Comparison of ENCODE assay signal across 13 cellular contexts in the genomic region with DNA sequence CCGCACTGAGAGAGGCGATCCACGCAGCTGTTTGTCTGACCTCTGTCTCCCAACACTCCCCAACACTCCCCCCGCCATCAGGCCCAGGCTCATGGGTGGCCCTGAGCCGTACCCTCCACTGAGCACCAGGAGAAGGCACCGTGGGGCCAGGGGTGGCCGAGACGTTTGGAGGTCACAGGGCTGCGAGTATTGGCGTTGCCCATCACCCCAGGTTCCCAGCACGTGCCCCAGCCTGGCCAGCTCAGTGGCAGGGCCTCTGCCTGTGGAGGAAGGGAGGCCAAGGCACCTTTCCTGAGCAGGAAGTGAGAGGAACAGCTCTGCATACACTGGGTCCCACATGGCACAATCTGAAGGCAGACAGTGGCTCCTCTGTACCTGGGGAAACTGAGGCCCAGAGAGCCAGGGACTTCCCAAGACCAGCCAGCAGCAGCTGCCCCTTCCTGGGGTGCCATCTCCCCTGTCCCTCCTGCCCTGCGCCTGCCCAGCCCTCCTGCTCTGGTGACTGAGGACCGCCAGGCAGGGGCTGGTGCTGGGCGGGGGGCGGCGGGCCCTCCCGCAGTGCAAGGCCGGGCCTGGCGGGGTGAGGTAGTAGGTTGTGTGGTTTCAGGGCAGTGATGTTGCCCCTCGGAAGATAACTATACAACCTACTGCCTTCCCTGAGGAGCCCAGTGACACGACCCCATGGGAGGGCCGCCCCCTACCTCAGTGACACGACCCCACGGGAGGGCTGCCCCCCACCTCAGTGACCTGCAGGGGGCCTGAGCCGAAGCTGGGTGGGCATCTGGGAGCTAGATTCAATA. TPM values are rescaled to one million over a fixed set of nuclear protein-coding genes. Genes with fewer than 3 reads are reported as not detected.
A peak's percentile ranks its signal among the peaks of the same experiment; 100 is the strongest.
DNase-seq lines count a peak whose midpoint lies in the region; ATAC-seq and TF ChIP-seq lines count a peak whose summit lies in the region.
"Had no signal": no experiment of that assay in that cellular context is flagged by ENCODE, and none has a peak within 500 bp of the region (broad histone marks: within the 10 kb centered on the region; RNA-seq: fewer than 3 reads in every experiment).

No MANE protein-coding gene starts in this region.

- H3K27ac ChIP-seq in colonic mucosa (peak overlapping the region; percentile 17), neuronal stem cell (replicated peaks; ENCODE audit: low read length) (no peak overlapping the region), thyroid gland (peak overlapping the region in 2 of 3 donors; percentile 49 to 69)

- H3K4me2 ChIP-seq in neuronal stem cell (ENCODE audit: insufficient read depth, low read length, poor library complexity, severe bottlenecking), result no peak overlapping the region

- no peak overlapping the region for H3K14ac ChIP-seq in neuronal stem cell (ENCODE audit: low read length)

- no peak overlapping the region for H4K91ac ChIP-seq in neuronal stem cell (ENCODE audit: low read depth, low read length, poor library complexity)

- CTCF ChIA-PET in Caco-2 (lab: Charles Lee), result interaction anchor here (0.6 to 4.9 kb wide), 3 partner anchors 88 to 108 kb away, joined by 3 to 97 read pairs (median 4); no protein-coding TSS in a partner anchor

- H2BK15ac ChIP-seq in neuronal stem cell (ENCODE audit: low read length), result no peak overlapping the region

- H3K9me3 Mint-ChIP-seq in activated T-helper 2 cell treated with anti-CD3 and anti-CD28 coated beads, Interferon-gamma antibody, Interleukin-2, Interleukin-4, amounts not matched to agents 10 μg/mL and 5 μg/mL and 100 μg/mL, durations not matched to agents 14 hours and 24 hours and 36 hours, result no peaks in the 10 kb centered on the region
- no peaks in the 10 kb centered on the region for H3K9me3 Mint-ChIP-seq in Caco-2 (ENCODE audit: unreplicated experiment)
- H3K9me3 Mint-ChIP-seq: CD14-positive monocyte, neural crest cell had no signal

- no peak overlapping the region for H2AFZ ChIP-seq in neuronal stem cell (ENCODE audit: low read length)

- no peak for ATAC-seq in GM21381 (IDR thresholded peaks at IDR 0.05; ENCODE audit: unreplicated experiment)

- POLR2A ChIA-PET in Caco-2 (lab: Charles Lee), result no interaction called here

- intact Hi-C loops in colonic mucosa (cut with DNase I) (no loop called here), thyroid gland (cut with DNase I) (loop anchor here (10.0 kb wide), 1 partner anchor 529 kb away; no protein-coding TSS in a partner anchor), Caco-2 (cut with micrococcal nuclease; ENCODE audit: unreplicated experiment) (loop anchor here (5.0 kb wide), 1 partner anchor 41 kb away; no protein-coding TSS in a partner anchor)
- intact Hi-C loops in activated T-helper 2 cell treated with anti-CD3 and anti-CD28 coated beads, Interferon-gamma antibody, Interleukin-2, Interleukin-4, amounts not matched to agents 10 μg/mL and 5 μg/mL and 100 μg/mL, durations not matched to agents 14 hours and 24 hours and 36 hours (cut with micrococcal nuclease), result no loop called here

- H3K4me3 Mint-ChIP-seq in activated T-helper 2 cell treated with anti-CD3 and anti-CD28 coated beads, Interferon-gamma antibody, Interleukin-2, Interleukin-4, amounts not matched to agents 10 μg/mL and 5 μg/mL and 100 μg/mL, durations not matched to agents 14 hours and 24 hours and 36 hours (ENCODE audit: low read depth), result no peak overlapping the region
- H3K4me3 Mint-ChIP-seq in Caco-2 (ENCODE audit: unreplicated experiment), result no peak overlapping the region
- H3K4me3 Mint-ChIP-seq: CD14-positive monocyte, neural crest cell had no signal

- H2BK12ac ChIP-seq in neuronal stem cell (ENCODE audit: low read length), result no peak overlapping the region

- H3K36me3 ChIP-seq in colonic mucosa (no peaks in the 10 kb centered on the region), neuronal stem cell (replicated peaks in 1 of 2; ENCODE audit: control insufficient read depth in 2 of 2, insufficient read depth in 2 of 2, low read length in 2 of 2) (no peaks in the 10 kb centered on the region), thyroid gland (peaks cover 21 to 23% of the 10 kb centered on the region in 2 donors), Caco-2 (ENCODE audit: control insufficient read depth, insufficient read depth, low read length) (no peaks in the 10 kb centered on the region)

- H3K9ac ChIP-seq in colonic mucosa (ENCODE audit: low read depth in 2 of 2, low read length in 2 of 2) (no peak overlapping the region), neuronal stem cell (ENCODE audit: low read depth, low read length, poor library complexity) (no peak overlapping the region)

- no peaks in the 10 kb centered on the region for H3K4me1 ChIP-seq in colonic mucosa
- peaks cover 7 to 9% of the 10 kb centered on the region in 2 donors for H3K4me1 ChIP-seq in neuronal stem cell (ENCODE audit: control insufficient read depth in 2 of 2, insufficient read depth in 1 of 2, low read depth in 1 of 2, low read length in 2 of 2)
- H3K4me1 ChIP-seq in thyroid gland, result peaks cover 16 to 49% of the 10 kb centered on the region in 2 donors
- peaks cover 36% of the 10 kb centered on the region for H3K4me1 ChIP-seq in Caco-2

- H3K4ac ChIP-seq in neuronal stem cell (ENCODE audit: low read length), result no peak overlapping the region

- WGBS in neuronal stem cell (ENCODE audit: extremely low coverage in 2 of 2, insufficient read length in 2 of 2, insufficient replicate concordance in 1 of 2), 2 donors, result no CpG with 5 or more reads among the region's 25 CpGs
- WGBS in thyroid gland, 2 donors, result 76 to 78% methylated on average over 3 to 12 of the region's 25 CpGs

- no peaks in the 10 kb centered on the region for H3K4me1 Mint-ChIP-seq in activated T-helper 2 cell treated with anti-CD3 and anti-CD28 coated beads, Interferon-gamma antibody, Interleukin-2, Interleukin-4, amounts not matched to agents 10 μg/mL and 5 μg/mL and 100 μg/mL, durations not matched to agents 14 hours and 24 hours and 36 hours (ENCODE audit: low read depth)
- peaks cover 11% of the 10 kb centered on the region for H3K4me1 Mint-ChIP-seq in Caco-2 (ENCODE audit: low read depth, unreplicated experiment)

- BruUV-seq in Caco-2 (replicated peaks; lab: Mats Ljungman, UMichigan), result no TSS peak

- no peaks in the 10 kb centered on the region for H3K36me3 Mint-ChIP-seq in activated T-helper 2 cell treated with anti-CD3 and anti-CD28 coated beads, Interferon-gamma antibody, Interleukin-2, Interleukin-4, amounts not matched to agents 10 μg/mL and 5 μg/mL and 100 μg/mL, durations not matched to agents 14 hours and 24 hours and 36 hours (ENCODE audit: low read depth)
- H3K36me3 Mint-ChIP-seq in Caco-2 (ENCODE audit: insufficient read depth, unreplicated experiment), result peaks cover 13% of the 10 kb centered on the region

- TF ChIP-seq POLR2A in thyroid gland (IDR thresholded peaks at IDR 0.05), result no peak

- H3K4me3 ChIP-seq in colonic mucosa (no peak overlapping the region), neuronal stem cell (ENCODE audit: low read length in 2 of 2) (no peak overlapping the region), thyroid gland (replicated peaks in 1 of 3) (no peak overlapping the region), Caco-2 (ENCODE audit: low read depth, low read length) (no peak overlapping the region)

- no peaks in the 10 kb centered on the region for H3K27me3 ChIP-seq in colonic mucosa
- peaks cover 0 to 83% (median 5%) of the 10 kb centered on the region in 3 experiments for H3K27me3 ChIP-seq in neuronal stem cell (ENCODE audit: control insufficient read depth in 3 of 3, insufficient read depth in 3 of 3, low read depth in 1 of 3, low read length in 3 of 3)
- H3K27me3 ChIP-seq in thyroid gland, result no peaks in the 10 kb centered on the region
- H3K27me3 ChIP-seq in Caco-2 (replicated peaks; ENCODE audit: control insufficient read depth, insufficient read depth, low read length), result no peaks in the 10 kb centered on the region

- DNase-seq in M059J (ENCODE audit: low read depth) (peak; percentile 28), colonic mucosa (no peak), neuronal stem cell (ENCODE audit: low spot score) (no peak), thyroid gland (no peak), Caco-2 (no peak), mesenteric fat pad (ENCODE audit: low spot score) (no peak)
- DNase-seq in activated T-helper 2 cell treated with anti-CD3 and anti-CD28 coated beads, Interferon-gamma antibody, Interleukin-2, Interleukin-4, amounts not matched to agents 10 μg/mL and 5 μg/mL and 100 μg/mL, durations not matched to agents 14 hours and 24 hours and 36 hours (ENCODE audit: low spot score), result no peak
- DNase-seq: activated CD4-positive, CD25-positive, alpha-beta regulatory T cell; activated CD8-positive, alpha-beta memory T cell treated with anti-CD3 and anti-CD28 coated beads, Interleukin-2, amount 50 U/mL, for 4 hours; NCI-H2171 had no signal

- H2BK120ac ChIP-seq in neuronal stem cell (ENCODE audit: low read depth, low read length), result no peak overlapping the region

- H3K27ac Mint-ChIP-seq in activated T-helper 2 cell treated with anti-CD3 and anti-CD28 coated beads, Interferon-gamma antibody, Interleukin-2, Interleukin-4, amounts not matched to agents 10 μg/mL and 5 μg/mL and 100 μg/mL, durations not matched to agents 14 hours and 24 hours and 36 hours, result no peak overlapping the region
- H3K27ac Mint-ChIP-seq in Caco-2 (ENCODE audit: unreplicated experiment), result no peak overlapping the region

- no peak overlapping the region for H2BK5ac ChIP-seq in neuronal stem cell (ENCODE audit: low read length)

- peak overlapping the region; percentile 3 for H2AK5ac ChIP-seq in neuronal stem cell (ENCODE audit: low read depth, low read length)

- H3K9me3 ChIP-seq in colonic mucosa (no peaks in the 10 kb centered on the region), neuronal stem cell (replicated peaks in 1 of 2; ENCODE audit: control insufficient read depth in 2 of 2, insufficient read depth in 1 of 2, low read depth in 1 of 2, low read length in 2 of 2) (no peaks in the 10 kb centered on the region), thyroid gland (no peaks in the 10 kb centered on the region), Caco-2 (no peaks in the 10 kb centered on the region)

- H3K79me1 ChIP-seq in neuronal stem cell (ENCODE audit: low read depth, low read length), result no peaks in the 10 kb centered on the region

- H3K18ac ChIP-seq in neuronal stem cell (ENCODE audit: low read length), result peak overlapping the region; percentile 7

- H3K23ac ChIP-seq in neuronal stem cell (ENCODE audit: low read depth, low read length, poor library complexity), result peak overlapping the region; percentile 81

- no peak overlapping the region for H4K8ac ChIP-seq in neuronal stem cell (ENCODE audit: low read depth, low read length)

- TF ChIP-seq CTCF in colonic mucosa (IDR thresholded peaks at IDR 0.05), result no peak
- TF ChIP-seq CTCF in thyroid gland (IDR thresholded peaks at IDR 0.05), result no peak
- TF ChIP-seq CTCF in Caco-2 (IDR thresholded peaks at IDR 0.05; ENCODE audit: insufficient read depth in 1 of 2, low read depth in 1 of 2, low read length in 1 of 2, severe bottlenecking in 1 of 2, unreplicated experiment in 1 of 2), result no peak

- H3K27me3 Mint-ChIP-seq in activated T-helper 2 cell treated with anti-CD3 and anti-CD28 coated beads, Interferon-gamma antibody, Interleukin-2, Interleukin-4, amounts not matched to agents 10 μg/mL and 5 μg/mL and 100 μg/mL, durations not matched to agents 14 hours and 24 hours and 36 hours (ENCODE audit: low read depth), result no peaks in the 10 kb centered on the region
- H3K27me3 Mint-ChIP-seq in Caco-2 (ENCODE audit: insufficient read depth, unreplicated experiment), result no peaks in the 10 kb centered on the region

RNA-seq across cellular contexts. Expression of a gene that starts 37.0 kb away (rescaled TPM):
- 10.0 and 18.1 TPM in 2 replicates for total RNA-seq in M059J (2014; rRNA removed; shearing (Covaris generic))
- total RNA-seq in colonic mucosa (10 to 100 TPM; 59.8 to 74.8 TPM), thyroid gland (10 to 100 TPM; 26.9 to 41.9 (median 37.4) TPM), Caco-2 (2022) (13.4 and 15.9 TPM in 2 replicates), mesenteric fat pad (37.6 TPM)
- polyA plus RNA-seq in neuronal stem cell (2013, experiment 1 of 2), result 4.4 TPM
- polyA plus RNA-seq in neuronal stem cell (2013, experiment 2 of 2), result 4.3 TPM
- total RNA-seq in activated T-helper 2 cell treated with anti-CD3 and anti-CD28 coated beads, Interferon-gamma antibody, Interleukin-2, Interleukin-4, amounts not matched to agents 10 μg/mL and 5 μg/mL and 100 μg/mL, durations not matched to agents 14 hours and 24 hours and 36 hours, result 14.0 and 14.5 TPM in 2 replicates

Comparison
In these comparisons a context has a peak if more than half of its experiments do, and no peak if none do; other contexts are left out.
1. intact Hi-C loops: an anchor here in thyroid gland (10.0 kb wide) and Caco-2 (5.0 kb wide); none called in colonic mucosa and activated T-helper 2 cell treated with anti-CD3 and anti-CD28 coated beads, Interferon-gamma antibody, Interleukin-2, Interleukin-4, amounts not matched to agents 10 μg/mL and 5 μg/mL and 100 μg/mL, durations not matched to agents 14 hours and 24 hours and 36 hours.